ENCODE assay signal across 24 cellular contexts in genomic region chr22:27580311-27580897, GRCh38.
DNase-seq lines count a peak whose midpoint lies in the region; TF ChIP-seq lines count a peak whose summit lies in the region.
"Had no signal": no experiment of that assay in that cellular context is flagged by ENCODE, and none has a peak within 500 bp of the region (broad histone marks: within the 10 kb centered on the region; RNA-seq: fewer than 3 reads in every experiment).

No MANE protein-coding gene starts in this region.

- no peaks in the 10 kb centered on the region for H3K9me3 ChIP-seq in suprapubic skin
- H3K9me3 ChIP-seq: HAP-1, lower lobe of right lung, ovary, sigmoid colon had no signal

- peaks cover 5% of the 10 kb centered on the region for H3K27me3 ChIP-seq in suprapubic skin
- H3K27me3 ChIP-seq: cardiac muscle cell, ovary, sigmoid colon had no signal

- no peaks in the 10 kb centered on the region for H3K36me3 ChIP-seq in suprapubic skin
- H3K36me3 ChIP-seq: cardiac muscle cell, HAP-1, lower lobe of right lung, ovary, sigmoid colon had no signal

- TF ChIP-seq POLR2A in suprapubic skin (IDR thresholded peaks at IDR 0.05): no peak

- peaks cover 17% of the 10 kb centered on the region for H3K4me1 ChIP-seq in suprapubic skin
- H3K4me1 ChIP-seq: HAP-1 had no signal

- H3K4me3 ChIP-seq in retinal pigment epithelial cell (ENCODE audit: low read length): no peak overlapping the region
- no peak overlapping the region for H3K4me3 ChIP-seq in suprapubic skin
- H3K4me3 ChIP-seq: cardiac muscle cell, HAP-1, lower lobe of right lung, ovary, sigmoid colon, SK-N-MC had no signal

- DNase-seq in ELR (ENCODE audit: low read depth) (peak; percentile 34), NCI-H460 (ENCODE audit: extremely low read depth, low read depth) (peak; percentile 1), amniotic epithelial cell (ENCODE audit: low read depth) (peak; percentile 26), retinal pigment epithelial cell (ENCODE audit: low read depth) (no peak), NCI-H2107 treated with DMSO at 0.1 percent for 48 hours (lab: John Stamatoyannopoulos, UW; ENCODE audit: unreplicated experiment) (no peak), hippocampal formation (lab: John Stamatoyannopoulos, UW) (no peak), suprapubic skin (ENCODE audit: low spot score in 2 of 2) (no peak)
- DNase-seq: activated CD4-positive, alpha-beta T cell treated with anti-CD3 and anti-CD28 coated beads for 4 hours; activated CD8-positive, alpha-beta memory T cell treated with anti-CD3 and anti-CD28 coated beads, Interleukin-2, amount 10 ng/mL, durations not matched to agents 7 days and 5 days; activated effector memory CD4-positive, alpha-beta T cell treated with Interleukin-2 at 50 U/mL for 16 hours; C1 segment of cervical spinal cord; DMS53; head of caudate nucleus; lower lobe of right lung; NCI-H1048; NCI-H526 treated with DMSO at 0.1 percent for 48 hours; ovary; PC-3; sigmoid colon; stimulated activated CD4-positive, alpha-beta T cell treated with anti-CD3 and anti-CD28 coated beads, Interleukin-2, amount 100 ng/mL, for 48 hours; T1000 had no signal

- TF ChIP-seq CTCF in retinal pigment epithelial cell (conservative IDR thresholded peaks at IDR 0.05; ENCODE audit: low read depth, low read length) (peak; percentile 21), suprapubic skin (IDR thresholded peaks at IDR 0.05) (no peak)

- TF ChIP-seq EP300 in suprapubic skin (IDR thresholded peaks at IDR 0.05): no peak

- WGBS in suprapubic skin: 70% methylated on average over 7 of the region's 13 CpGs

- H3K27ac ChIP-seq in suprapubic skin: no peak overlapping the region
- H3K27ac ChIP-seq: cardiac muscle cell, lower lobe of right lung, SK-N-MC had no signal

Comparison
In these comparisons a context has a peak if more than half of its experiments do, and no peak if none do; other contexts are left out.
1. DNase-seq: peak in ELR (single experiment), NCI-H460 (single experiment) and amniotic epithelial cell (single experiment); none in retinal pigment epithelial cell (single experiment), NCI-H2107 treated with DMSO at 0.1 percent for 48 hours (single experiment), hippocampal formation (0 of 2) and suprapubic skin (0 of 2).